In the genomic region with DNA sequence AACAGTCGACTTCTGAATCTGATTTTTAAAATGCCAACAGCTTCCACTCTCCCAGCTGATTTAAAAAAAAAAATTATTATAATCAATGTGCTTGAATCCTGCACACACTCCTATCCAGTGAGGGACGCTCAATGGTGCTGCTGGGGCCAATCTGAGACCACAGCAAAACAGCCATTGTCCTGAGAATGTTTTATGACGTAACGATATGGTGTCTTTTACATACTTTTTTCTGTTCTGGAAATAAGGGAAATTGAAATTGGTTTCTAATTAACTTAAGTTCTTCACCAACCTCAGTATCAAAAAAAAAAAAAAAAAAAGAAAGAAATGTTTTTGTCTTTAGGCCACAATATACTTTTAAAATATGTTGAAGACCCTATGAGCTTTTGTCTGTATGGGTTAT, we compare ENCODE assay signal across 35 cellular contexts.
DNase-seq lines count a peak whose midpoint lies in the region; ATAC-seq, FAIRE-seq and TF ChIP-seq lines count a peak whose summit lies in the region.
"Had no signal": no experiment of that assay in that cellular context is flagged by ENCODE, and none has a peak within 500 bp of the region (broad histone marks: within the 10 kb centered on the region; RNA-seq: fewer than 3 reads in every experiment).

No MANE protein-coding gene starts in this region.

- BruUV-seq in HepG2 (replicated peaks; lab: Mats Ljungman, UMichigan) = no TSS peak

- TF ChIP-seq CTCF in HepG2 (CRISPR knock-in tag; IDR thresholded peaks at IDR 0.05) (no peak), right lobe of liver (IDR thresholded peaks at IDR 0.05) (no peak), kidney (IDR thresholded peaks at IDR 0.05; ENCODE audit: borderline replicate concordance, extremely low read depth, insufficient read depth) (no peak), mesothelial cell of epicardium (IDR thresholded peaks at IDR 0.05; ENCODE audit: unreplicated experiment) (no peak)

- H3K9me2 ChIP-seq in Karpas-422 (replicated peaks; ENCODE audit: insufficient read depth, low read length) = no peaks in the 10 kb centered on the region

- intact Hi-C loops in HepG2 (cut with micrococcal nuclease; ENCODE audit: unreplicated experiment) (no loop called here), right lobe of liver (cut with DNase I) (no loop called here), kidney (cut with DNase I) (no loop called here)

- 20% methylated on average over 4 of the region's 4 CpGs for WGBS in HepG2 (ENCODE audit: low lambda C conversion rate)
- WGBS in right lobe of liver (ENCODE audit: insufficient coverage, low coverage, low lambda C conversion rate, missing lambda C conversion rate) = 77% methylated on average over 4 of the region's 4 CpGs

- FAIRE-seq in HepG2 (lab: Jason Lieb, UNC) = no peak
- FAIRE-seq in kidney (lab: Jason Lieb, UNC) = peak; percentile 62
- FAIRE-seq: A204.1, A549, D721Med had no signal

- DNase-seq in HepG2 (ENCODE audit: low spot score) (no peak), right lobe of liver (no peak), Karpas-422 (peak; percentile 6), kidney (no peak), mesothelial cell of epicardium (ENCODE audit: low spot score in 2 of 2, unreplicated experiment in 2 of 2) (no peak)
- DNase-seq: 8988T; ACHN; AML-193; BE2C; C1 segment of cervical spinal cord; Caco-2; Calu3; CD4-positive, alpha-beta memory T cell; CD4-positive, alpha-beta T cell; CD4-positive, CD25-positive, alpha-beta regulatory T cell; CD8-positive, alpha-beta memory T cell; CD8-positive, alpha-beta T cell; COR-L47; DMS 273 treated with DMSO at 0.1 percent for 48 hours; DMS153; DMS53; DMS79; DMS79 treated with DMSO at 0.1 percent for 48 hours; DND-41; EL had no signal

- no peak overlapping the region for H2AFZ ChIP-seq in HepG2 (ENCODE audit: low read length)
- no peak overlapping the region for H2AFZ ChIP-seq in Karpas-422 (ENCODE audit: low read length)

- H3K79me2 ChIP-seq in HepG2 (ENCODE audit: insufficient read depth, low read length) = no peaks in the 10 kb centered on the region
- no peaks in the 10 kb centered on the region for H3K79me2 ChIP-seq in Karpas-422 (ENCODE audit: low read length)

- POLR2A ChIA-PET in HepG2 (lab: Yijun Ruan, JAX) = no interaction called here

- in situ Hi-C loops in HepG2 (cut with HindIII; ENCODE audit: extremely low pct_ligation_motif_present, low pct_unique_long_range_greater_than_20kb) = no loop called here

- H3K9me3 Mint-ChIP-seq in mesothelial cell of epicardium = peaks cover 6% of the 10 kb centered on the region
- H3K9me3 Mint-ChIP-seq: CD4-positive, alpha-beta T cell had no signal

- no peak for TF ChIP-seq EP300 in HepG2 (IDR thresholded peaks at IDR 0.05; ENCODE audit: low read depth in 2 of 2, low read length in 2 of 2)
- no peak for TF ChIP-seq EP300 in HepG2 (CRISPR knock-in tag; IDR thresholded peaks at IDR 0.05; ENCODE audit: borderline replicate concordance)

- H3K4me1 ChIP-seq in HepG2 (ENCODE audit: insufficient read depth, low read length) = no peaks in the 10 kb centered on the region
- no peaks in the 10 kb centered on the region for H3K4me1 ChIP-seq in right lobe of liver
- no peaks in the 10 kb centered on the region for H3K4me1 ChIP-seq in Karpas-422 (ENCODE audit: low read length)
- H3K4me1 ChIP-seq in kidney (ENCODE audit: control insufficient read depth in 1 of 2, insufficient read depth in 1 of 2, low read depth in 1 of 2, low read length in 2 of 2) = no peaks in the 10 kb centered on the region
- H3K4me1 ChIP-seq: A549, BE2C, Caco-2 had no signal

- ATAC-seq in HepG2 (no peak), right lobe of liver (no peak), GM19467 (IDR thresholded peaks at IDR 0.05; ENCODE audit: unreplicated experiment) (no peak)
- ATAC-seq: A549; CD8-positive, alpha-beta T cell had no signal

- peaks cover 67% of the 10 kb centered on the region for H3K27me3 Mint-ChIP-seq in mesothelial cell of epicardium (ENCODE audit: low read depth)

- H3K27ac ChIP-seq in HepG2 (ENCODE audit: extremely low read length, insufficient read depth, low read length) = no peak overlapping the region
- no peak overlapping the region for H3K27ac ChIP-seq in right lobe of liver
- H3K27ac ChIP-seq in Karpas-422 (ENCODE audit: low read length) = no peak overlapping the region
- H3K27ac ChIP-seq in kidney (ENCODE audit: low read depth in 2 of 2, low read length in 2 of 2) = no peak overlapping the region
- H3K27ac ChIP-seq: 22Rv1; A549; BLaER1; BLaER1 treated with 17β-estradiol and CSF1 and Interleukin-3, amounts not matched to agents 10 nM and 100 nM; C4-2B had no signal

- no peaks in the 10 kb centered on the region for H3K4me1 Mint-ChIP-seq in mesothelial cell of epicardium
- H3K4me1 Mint-ChIP-seq: B cell; CD14-positive monocyte; CD4-positive, alpha-beta memory T cell; CD4-positive, CD25-positive, alpha-beta regulatory T cell; CD8-positive, alpha-beta memory T cell had no signal

- H3K4me3 ChIP-seq in HepG2 (replicated peaks in 1 of 3; ENCODE audit: insufficient read depth in 1 of 3, low read depth in 2 of 3, low read length in 3 of 3) (no peak overlapping the region), right lobe of liver (no peak overlapping the region), Karpas-422 (ENCODE audit: low read length) (no peak overlapping the region), kidney (ENCODE audit: low read length in 2 of 2) (no peak overlapping the region)
- H3K4me3 ChIP-seq: A549; BLaER1; BLaER1 treated with 17β-estradiol and CSF1 and Interleukin-3, amounts not matched to agents 10 nM and 100 nM had no signal

- H3K4me2 ChIP-seq in HepG2 (ENCODE audit: low read depth, low read length) = no peak overlapping the region
- H3K4me2 ChIP-seq in Karpas-422 (ENCODE audit: low read depth, low read length, poor library complexity, severe bottlenecking) = no peak overlapping the region
- H3K4me2 ChIP-seq: A549; BLaER1; BLaER1 treated with 17β-estradiol and CSF1 and Interleukin-3, amounts not matched to agents 10 nM and 100 nM had no signal

- H3K9me3 ChIP-seq in HepG2 (ENCODE audit: low read length) (no peaks in the 10 kb centered on the region), right lobe of liver (no peaks in the 10 kb centered on the region), Karpas-422 (ENCODE audit: low read length) (no peaks in the 10 kb centered on the region), kidney (ENCODE audit: control insufficient read depth in 1 of 2, low read length in 2 of 2) (no peaks in the 10 kb centered on the region)
- H3K9me3 ChIP-seq: A549, BE2C, Caco-2 had no signal

- H3K36me3 ChIP-seq in HepG2 (replicated peaks in 1 of 2; ENCODE audit: control insufficient read depth in 1 of 2, insufficient read depth in 2 of 2, low read length in 2 of 2) (no peaks in the 10 kb centered on the region), right lobe of liver (no peaks in the 10 kb centered on the region), Karpas-422 (ENCODE audit: insufficient read depth, low read length) (no peaks in the 10 kb centered on the region), kidney (ENCODE audit: control insufficient read depth in 1 of 2, insufficient read depth in 2 of 2, low read length in 2 of 2) (no peaks in the 10 kb centered on the region)
- H3K36me3 ChIP-seq: BE2C; BLaER1; BLaER1 treated with 17β-estradiol and CSF1 and Interleukin-3, amounts not matched to agents 10 nM and 100 nM had no signal

- no peak for TF ChIP-seq RAD21 in HepG2 (CRISPR knock-in tag; IDR thresholded peaks at IDR 0.05)

- no peaks in the 10 kb centered on the region for H4K20me1 ChIP-seq in HepG2 (ENCODE audit: insufficient read depth, low read length)
- H4K20me1 ChIP-seq in Karpas-422 (ENCODE audit: insufficient read depth, low read depth, low read length) = no peaks in the 10 kb centered on the region
- H4K20me1 ChIP-seq: BLaER1; BLaER1 treated with 17β-estradiol and CSF1 and Interleukin-3, amounts not matched to agents 10 nM and 100 nM had no signal

- H3K27ac Mint-ChIP-seq in mesothelial cell of epicardium = no peak overlapping the region
- H3K27ac Mint-ChIP-seq: B cell; CD14-positive monocyte; CD4-positive, alpha-beta memory T cell; CD4-positive, alpha-beta T cell; CD4-positive, CD25-positive, alpha-beta regulatory T cell; CD8-positive, alpha-beta memory T cell; CD8-positive, alpha-beta T cell had no signal

- H3K27me3 ChIP-seq in HepG2 (ENCODE audit: control insufficient read depth in 1 of 2, insufficient read depth in 2 of 2, low read length in 2 of 2) = peaks cover 0 to 22% of the 10 kb centered on the region in 2 experiments; a peak in 1 of 5 replicates
- no peaks in the 10 kb centered on the region for H3K27me3 ChIP-seq in right lobe of liver
- no peaks in the 10 kb centered on the region for H3K27me3 ChIP-seq in Karpas-422 (ENCODE audit: low read length)
- H3K27me3 ChIP-seq: BLaER1; BLaER1 treated with 17β-estradiol and CSF1 and Interleukin-3, amounts not matched to agents 10 nM and 100 nM had no signal

- no peaks in the 10 kb centered on the region for H3K36me3 Mint-ChIP-seq in mesothelial cell of epicardium
- H3K36me3 Mint-ChIP-seq: CD14-positive monocyte; CD4-positive, alpha-beta memory T cell; CD4-positive, CD25-positive, alpha-beta regulatory T cell; CD8-positive, alpha-beta memory T cell; CD8-positive, alpha-beta T cell had no signal

- TF ChIP-seq POLR2A in HepG2 (IDR thresholded peaks at IDR 0.05; ENCODE audit: insufficient read depth in 1 of 2, low read depth in 2 of 2, low read length in 2 of 2) = no peak
- no peak for TF ChIP-seq POLR2A in right lobe of liver (IDR thresholded peaks at IDR 0.05)

- H3K4me3 Mint-ChIP-seq in mesothelial cell of epicardium = no peak overlapping the region
- H3K4me3 Mint-ChIP-seq: B cell; CD14-positive monocyte; CD4-positive, alpha-beta memory T cell; CD4-positive, alpha-beta T cell; CD4-positive, CD25-positive, alpha-beta regulatory T cell; CD8-positive, alpha-beta memory T cell; CD8-positive, alpha-beta T cell had no signal

- no peak overlapping the region for H3K9ac ChIP-seq in HepG2 (ENCODE audit: insufficient read depth, low read depth, low read length)
- H3K9ac ChIP-seq in Karpas-422 (ENCODE audit: low read length) = no peak overlapping the region
- H3K9ac ChIP-seq in kidney (ENCODE audit: low read length in 2 of 2) = no peak overlapping the region
- H3K9ac ChIP-seq: BLaER1; BLaER1 treated with 17β-estradiol and CSF1 and Interleukin-3, amounts not matched to agents 10 nM and 100 nM had no signal

- CTCF ChIA-PET in HepG2 (lab: Yijun Ruan, JAX; ENCODE audit: low intra/inter-chr PET ratio, low total read pairs) = no interaction called here

TF ChIP-seq in HepG2, 621 proteins besides CTCF, POLR2A, EP300 and RAD21:
- peak; percentile 66 for TF ChIP-seq ATF7 (IDR thresholded peaks at IDR 0.05)
- no peak for TF ChIP-seq ATF7 (CRISPR knock-in tag; IDR thresholded peaks at IDR 0.05)
- no peak for TF ChIP-seq FOXM1 (CRISPR knock-in tag; IDR thresholded peaks at IDR 0.05)
- TF ChIP-seq CREB1 (IDR thresholded peaks at IDR 0.05) = peak; percentile 66
- no peak for TF ChIP-seq CREB1 (CRISPR knock-in tag; IDR thresholded peaks at IDR 0.05)
TF ChIP-seq in HepG2: peak in this region for 2.
